In the genomic region with DNA sequence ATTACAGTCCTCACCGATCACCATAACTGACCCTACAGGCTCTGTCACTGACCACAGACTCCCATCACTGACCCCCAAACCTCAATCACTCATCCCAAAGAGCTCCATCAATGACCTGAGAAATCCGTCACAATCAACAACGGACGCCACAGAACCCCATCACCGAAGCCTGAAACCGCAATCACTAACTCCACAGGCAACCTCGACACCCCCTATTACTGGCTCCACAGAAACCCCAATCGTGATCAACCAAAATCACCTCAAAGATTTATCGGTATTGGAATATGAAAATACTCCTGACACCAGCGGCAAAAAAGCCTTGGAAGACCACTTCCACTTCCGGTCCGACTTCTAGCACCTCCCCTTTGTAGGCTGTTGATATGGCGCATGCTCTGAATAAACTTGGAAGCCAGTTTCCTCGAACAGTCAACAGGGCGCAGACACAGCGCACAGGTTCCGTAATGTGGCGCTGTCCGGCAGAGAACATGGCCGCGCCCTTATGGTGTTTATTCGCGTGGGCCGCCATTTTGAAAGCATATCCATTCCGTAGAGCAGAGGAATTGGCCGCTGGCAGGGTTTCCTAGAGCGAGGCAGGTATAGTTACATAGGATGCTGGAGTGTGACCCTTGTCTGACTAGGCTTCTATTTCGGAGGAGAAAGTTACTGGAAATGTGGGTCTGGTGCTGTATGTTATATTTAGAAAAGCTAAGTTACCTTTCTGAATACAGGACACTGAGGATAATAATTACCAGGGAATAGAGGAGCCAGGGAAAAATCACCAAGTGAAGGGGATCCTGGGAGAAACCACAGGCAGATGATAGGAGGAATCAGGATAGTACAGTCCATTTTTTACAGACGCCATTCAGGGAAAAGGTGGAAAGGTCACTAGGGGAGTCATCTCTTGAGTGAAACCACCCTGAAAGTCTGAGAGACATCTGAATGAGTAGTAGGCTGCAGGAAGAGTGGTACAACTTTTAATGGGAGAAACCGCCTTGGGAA, we compare ENCODE assay signal across 8 cellular contexts. TPM values are rescaled to one million over a fixed set of nuclear protein-coding genes. Genes with fewer than 3 reads are reported as not detected.
DNase-seq lines count a peak whose midpoint lies in the region; ATAC-seq, FAIRE-seq and TF ChIP-seq lines count a peak whose summit lies in the region.

A gene (minus strand): TSS at position 328 of the 999 bp plus-strand sequence. CDS start 2,785 bp downstream, outside the sequence.

- CTCF ChIA-PET in RWPE1 (lab: Yijun Ruan, JAX), result no interaction called here

- H3K27me3 Mint-ChIP-seq in stimulated activated naive CD8-positive, alpha-beta T cell treated with anti-CD3 and anti-CD28 coated beads, Interleukin-15, amount 100 ng/mL, for 72 hours, result no peaks in the 10 kb centered on the region

- peak; percentile 77 for DNase-seq in H54 (ENCODE audit: insufficient read length, low spot score)
- DNase-seq in RWPE1 (ENCODE audit: low spot score), result peak; percentile 78
- peak; percentile 83 for DNase-seq in activated gamma-delta T cell treated with anti-CD3 and anti-CD28 coated beads, Interleukin-2, amount 50 U/mL, for 16 hours (ENCODE audit: low read depth)
- DNase-seq in foreskin keratinocyte, result peak; percentile 88 to 94
- DNase-seq in stimulated activated naive CD8-positive, alpha-beta T cell treated with anti-CD3 and anti-CD28 coated beads, Interleukin-15, amount 100 ng/mL, for 72 hours, result peak; percentile 82 to 93

- POLR2A ChIA-PET in RWPE1 (lab: Yijun Ruan, JAX; ENCODE audit: low non-redundant PET), result no interaction called here

- H3K4me3 Mint-ChIP-seq in stimulated activated naive CD8-positive, alpha-beta T cell treated with anti-CD3 and anti-CD28 coated beads, Interleukin-15, amount 100 ng/mL, for 72 hours, result peak within 1 kb of the TSS in 1 of 2 donors; percentile 8

- TF ChIP-seq RAD21 in neural cell (conservative IDR thresholded peaks at IDR 0.05), result peak; percentile 51

- TF ChIP-seq POLR2A in H54 (IDR thresholded peaks at IDR 0.05; ENCODE audit: low read depth, low read length), result 0 out of 2 replicates have a peak, but pooled peaks have one; percentile 29

- no peak for TF ChIP-seq CTCF in Loucy (conservative IDR thresholded peaks at IDR 0.05; ENCODE audit: low read length)
- no peak for TF ChIP-seq CTCF in RWPE1 (conservative IDR thresholded peaks at IDR 0.05; ENCODE audit: low read depth)
- TF ChIP-seq CTCF in foreskin keratinocyte (conservative IDR thresholded peaks at IDR 0.05), result peak; percentile 58
- TF ChIP-seq CTCF in neural cell (IDR thresholded peaks at IDR 0.05; ENCODE audit: poor library complexity, severe bottlenecking), result peak; percentile 63

- peak within 1 kb of the TSS; percentile 97 for H2AFZ ChIP-seq in Loucy (ENCODE audit: low read length)
- peak within 1 kb of the TSS; percentile 77 for H2AFZ ChIP-seq in neural cell (ENCODE audit: low read depth, low read length)

- H3K9me3 ChIP-seq in ES-I3 (ENCODE audit: control insufficient read depth, insufficient read depth, low read length) (no peaks in the 10 kb centered on the region), Loucy (ENCODE audit: insufficient read depth, low read depth, low read length) (no peaks in the 10 kb centered on the region), neural cell (ENCODE audit: low read length) (no peaks in the 10 kb centered on the region)

- peak; percentile 99 for FAIRE-seq in H54 (lab: Jason Lieb, UNC)

- no peaks in the 10 kb centered on the region for H3K27me3 ChIP-seq in Loucy (ENCODE audit: insufficient read depth, low read length, poor library complexity, severe bottlenecking)
- no peaks in the 10 kb centered on the region for H3K27me3 ChIP-seq in foreskin keratinocyte
- no peaks in the 10 kb centered on the region for H3K27me3 ChIP-seq in neural cell (ENCODE audit: insufficient read depth, low read depth, low read length)

- H3K9me2 ChIP-seq in Loucy (replicated peaks; ENCODE audit: low read depth, low read length), result no peaks in the 10 kb centered on the region
- H3K9me2 ChIP-seq in neural cell (ENCODE audit: insufficient read depth, low read length), result no peaks in the 10 kb centered on the region

- peak within 1 kb of the TSS; percentile 73 for H3K9ac ChIP-seq in ES-I3 (ENCODE audit: low read depth, low read length)
- H3K9ac ChIP-seq in Loucy (ENCODE audit: low read depth, low read length, poor library complexity, severe bottlenecking), result peak within 1 kb of the TSS; percentile 83
- peak within 1 kb of the TSS; percentile 74 for H3K9ac ChIP-seq in neural cell (ENCODE audit: low read length)

- no peak within 1 kb of the TSS for H3K27ac Mint-ChIP-seq in stimulated activated naive CD8-positive, alpha-beta T cell treated with anti-CD3 and anti-CD28 coated beads, Interleukin-15, amount 100 ng/mL, for 72 hours

- H4K20me1 ChIP-seq in Loucy (ENCODE audit: insufficient read depth, low read length, poor library complexity, severe bottlenecking) (no peaks in the 10 kb centered on the region), neural cell (ENCODE audit: insufficient read depth) (no peaks in the 10 kb centered on the region)

- peak within 1 kb of the TSS; percentile 73 for H3K4me2 ChIP-seq in Loucy (ENCODE audit: low read depth, low read length, poor library complexity, severe bottlenecking)
- peak within 1 kb of the TSS; percentile 87 for H3K4me2 ChIP-seq in neural cell (ENCODE audit: low read length)

- H3F3A ChIP-seq in Loucy (ENCODE audit: low read depth) (no peaks in the 10 kb centered on the region), neural cell (ENCODE audit: insufficient read depth, low read length, poor library complexity, severe bottlenecking) (no peaks in the 10 kb centered on the region)

- H3K4me1 ChIP-seq in ES-I3 (ENCODE audit: insufficient read depth, low read length) (no peaks in the 10 kb centered on the region), Loucy (ENCODE audit: insufficient read depth, low read length, poor library complexity, severe bottlenecking) (peaks cover 19% of the 10 kb centered on the region), foreskin keratinocyte (no peaks in the 10 kb centered on the region)

- peak; percentile 98 for ATAC-seq in foreskin keratinocyte
- peak; percentile 100 for ATAC-seq in stimulated activated naive CD8-positive, alpha-beta T cell treated with anti-CD3 and anti-CD28 coated beads, Interleukin-15, amount 100 ng/mL, for 72 hours

- peaks cover 25 to 40% of the 10 kb centered on the region in 2 donors for H3K9me3 Mint-ChIP-seq in stimulated activated naive CD8-positive, alpha-beta T cell treated with anti-CD3 and anti-CD28 coated beads, Interleukin-15, amount 100 ng/mL, for 72 hours

- peaks cover 3% of the 10 kb centered on the region; the same call in 1 of the 2 replicates for H3K36me3 ChIP-seq in ES-I3 (ENCODE audit: insufficient read depth, low read length)
- H3K36me3 ChIP-seq in Loucy (ENCODE audit: insufficient read depth, low read length), result 0 out of 2 replicates have a peak, but pooled peaks cover 6% of the 10 kb centered on the region
- H3K36me3 ChIP-seq in neural cell (ENCODE audit: insufficient read depth, low read length), result peaks cover 25% of the 10 kb centered on the region

- H3K4me3 ChIP-seq in Loucy (ENCODE audit: low read length, poor library complexity, severe bottlenecking) (peak within 1 kb of the TSS; percentile 93), neural cell (ENCODE audit: low read length) (peak within 1 kb of the TSS; percentile 71)

- H3K27ac ChIP-seq in RWPE1 (peak within 1 kb of the TSS; percentile 55), foreskin keratinocyte (peak within 1 kb of the TSS; percentile 10), neural cell (ENCODE audit: low read length) (peak within 1 kb of the TSS; percentile 60)

- no peak for TF ChIP-seq EP300 in neural cell (conservative IDR thresholded peaks at IDR 0.05; ENCODE audit: poor library complexity, severe bottlenecking)

- no peaks in the 10 kb centered on the region for H3K4me1 Mint-ChIP-seq in stimulated activated naive CD8-positive, alpha-beta T cell treated with anti-CD3 and anti-CD28 coated beads, Interleukin-15, amount 100 ng/mL, for 72 hours

- H3K79me2 ChIP-seq in Loucy (ENCODE audit: insufficient read depth, low read length) (peaks cover 10% of the 10 kb centered on the region; the same call in 1 of the 2 replicates), neural cell (replicated peaks; ENCODE audit: insufficient read depth, low read length) (peaks cover 13% of the 10 kb centered on the region)

TF ChIP-seq in neural cell, 6 proteins besides CTCF, POLR2A, EP300 and RAD21:
- TF ChIP-seq POLR2AphosphoS5 (IDR thresholded peaks at IDR 0.05) (peak; percentile 78), SMC3 (conservative IDR thresholded peaks at IDR 0.05; ENCODE audit: poor library complexity) (peak; percentile 48), EZH2 (IDR thresholded peaks at IDR 0.05; ENCODE audit: borderline replicate concordance, insufficient read depth, low read length, poor library complexity, severe bottlenecking) (no peak), MXI1 (conservative IDR thresholded peaks at IDR 0.05; ENCODE audit: poor library complexity, severe bottlenecking) (peak; percentile 55), TAF1 (IDR thresholded peaks at IDR 0.05; ENCODE audit: low read depth) (peak; percentile 74)
- TF ChIP-seq, protein P1, sequence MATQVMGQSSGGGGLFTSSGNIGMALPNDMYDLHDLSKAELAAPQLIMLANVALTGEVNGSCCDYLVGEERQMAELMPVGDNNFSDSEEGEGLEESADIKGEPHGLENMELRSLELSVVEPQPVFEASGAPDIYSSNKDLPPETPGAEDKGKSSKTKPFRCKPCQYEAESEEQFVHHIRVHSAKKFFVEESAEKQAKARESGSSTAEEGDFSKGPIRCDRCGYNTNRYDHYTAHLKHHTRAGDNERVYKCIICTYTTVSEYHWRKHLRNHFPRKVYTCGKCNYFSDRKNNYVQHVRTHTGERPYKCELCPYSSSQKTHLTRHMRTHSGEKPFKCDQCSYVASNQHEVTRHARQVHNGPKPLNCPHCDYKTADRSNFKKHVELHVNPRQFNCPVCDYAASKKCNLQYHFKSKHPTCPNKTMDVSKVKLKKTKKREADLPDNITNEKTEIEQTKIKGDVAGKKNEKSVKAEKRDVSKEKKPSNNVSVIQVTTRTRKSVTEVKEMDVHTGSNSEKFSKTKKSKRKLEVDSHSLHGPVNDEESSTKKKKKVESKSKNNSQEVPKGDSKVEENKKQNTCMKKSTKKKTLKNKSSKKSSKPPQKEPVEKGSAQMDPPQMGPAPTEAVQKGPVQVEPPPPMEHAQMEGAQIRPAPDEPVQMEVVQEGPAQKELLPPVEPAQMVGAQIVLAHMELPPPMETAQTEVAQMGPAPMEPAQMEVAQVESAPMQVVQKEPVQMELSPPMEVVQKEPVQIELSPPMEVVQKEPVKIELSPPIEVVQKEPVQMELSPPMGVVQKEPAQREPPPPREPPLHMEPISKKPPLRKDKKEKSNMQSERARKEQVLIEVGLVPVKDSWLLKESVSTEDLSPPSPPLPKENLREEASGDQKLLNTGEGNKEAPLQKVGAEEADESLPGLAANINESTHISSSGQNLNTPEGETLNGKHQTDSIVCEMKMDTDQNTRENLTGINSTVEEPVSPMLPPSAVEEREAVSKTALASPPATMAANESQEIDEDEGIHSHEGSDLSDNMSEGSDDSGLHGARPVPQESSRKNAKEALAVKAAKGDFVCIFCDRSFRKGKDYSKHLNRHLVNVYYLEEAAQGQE (IDR thresholded peaks at IDR 0.05; ENCODE audit: borderline replicate concordance), result peak; percentile 31

RNA-seq across cellular contexts. Expression of the gene that starts here (rescaled TPM):
- 7.2 and 10.0 TPM in 2 replicates for total RNA-seq in foreskin keratinocyte
- polyA plus RNA-seq in foreskin keratinocyte, result 9.4 and 10.0 TPM in 2 replicates
- polyA plus RNA-seq in neural cell, result 25.7 and 26.3 TPM in 2 replicates
- polyA minus RNA-seq in neural cell, result 24.3 and 45.6 TPM in 2 replicates

Comparison
In these comparisons a context has a peak if more than half of its experiments do, and no peak if none do; other contexts are left out.
1. Peak in every context shown above with its lines: DNase-seq, ATAC-seq, H3K4me3 ChIP-seq and H3K27ac ChIP-seq.
2. CTCF ChIP-seq: peak in foreskin keratinocyte (single experiment) and neural cell (single experiment); none in Loucy (single experiment) and RWPE1 (single experiment).
3. H3K27ac ChIP-seq: peak in every context shown above with its lines; median percentile 60 in neural cell; 55 in RWPE1; 10 in foreskin keratinocyte.